1 cellular context compared by ENCODE assay signal in the genomic region with DNA sequence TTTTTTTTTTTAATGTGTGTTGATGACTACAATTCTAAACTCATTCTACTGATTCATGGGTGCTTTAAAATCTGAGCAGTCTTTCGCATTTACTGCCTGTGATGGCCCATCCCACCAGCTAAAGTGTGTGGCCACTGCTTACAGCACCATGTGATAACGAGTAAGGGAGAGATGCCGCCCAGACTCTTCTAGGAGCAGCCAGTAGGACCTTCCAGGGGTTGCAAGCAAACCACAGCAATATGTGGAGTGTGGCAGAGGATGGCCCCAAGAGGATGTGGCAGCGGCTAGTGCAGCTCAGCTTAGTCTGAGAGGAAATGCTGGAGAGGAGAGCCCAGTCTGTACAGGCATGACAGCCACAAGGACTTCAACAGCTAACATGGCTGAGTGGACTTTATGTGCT.
TF ChIP-seq lines count a peak whose summit lies in the region.

No MANE protein-coding gene starts in this region.

TF ChIP-seq in K562, 482 proteins besides CTCF, POLR2A, EP300 and RAD21:
- TF ChIP-seq NUFIP1 (IDR thresholded peaks at IDR 0.05; ENCODE audit: partially characterized antibody): no peak
- TF ChIP-seq ZNF449 (CRISPR knock-in tag; IDR thresholded peaks at IDR 0.05): no peak
- no peak for TF ChIP-seq ZNF124 (CRISPR knock-in tag; IDR thresholded peaks at IDR 0.05)
- no peak for TF ChIP-seq ADNP (tag; IDR thresholded peaks at IDR 0.05)
- no peak for TF ChIP-seq SRSF9 (IDR thresholded peaks at IDR 0.05; ENCODE audit: borderline replicate concordance, low read depth, low read length)
- TF ChIP-seq IRF9 (tag; IDR thresholded peaks at IDR 0.05): no peak
